Comparison of ENCODE assay signal across 10 cellular contexts in the genomic region with DNA sequence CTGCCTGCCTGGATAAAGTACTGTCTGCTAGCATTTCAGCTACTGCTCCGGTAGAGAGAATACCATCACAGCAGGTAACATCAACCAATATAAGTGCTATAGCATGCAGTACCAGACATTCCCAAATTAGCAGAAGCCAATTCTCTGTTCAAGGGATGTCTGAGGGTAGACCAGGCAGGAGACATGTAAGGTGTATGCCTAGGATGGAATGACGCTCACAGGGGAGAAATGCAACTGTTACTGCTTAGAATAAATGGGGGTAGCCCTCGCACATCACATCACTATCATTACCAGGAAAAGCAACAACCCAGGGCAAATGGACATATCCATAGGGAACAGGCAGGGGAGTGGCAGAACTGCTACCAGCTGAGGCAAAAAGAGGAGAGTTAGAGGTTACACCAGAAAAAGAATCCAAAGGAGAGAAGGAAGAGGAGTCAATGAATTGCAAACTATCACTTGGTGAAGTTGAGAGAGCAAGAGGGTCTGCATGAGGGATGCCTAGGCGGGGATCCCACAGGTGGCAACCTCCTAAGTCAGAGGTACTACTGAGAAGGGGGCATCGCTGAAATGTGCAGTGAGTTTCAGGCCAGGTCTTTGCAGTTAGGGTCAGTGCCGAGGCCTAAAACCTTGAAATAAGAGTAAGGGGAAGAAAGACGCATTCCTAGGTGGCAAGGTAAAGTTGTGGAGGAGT. TPM values are rescaled to one million over a fixed set of nuclear protein-coding genes. Genes with fewer than 3 reads are reported as not detected.
DNase-seq lines count a peak whose midpoint lies in the region; ATAC-seq and TF ChIP-seq lines count a peak whose summit lies in the region.
"Had no signal": no experiment of that assay in that cellular context is flagged by ENCODE, and none has a peak within 500 bp of the region (broad histone marks: within the 10 kb centered on the region; RNA-seq: fewer than 3 reads in every experiment).

No MANE protein-coding gene starts in this region.

- intact Hi-C loops in left lung (cut with DNase I) = no loop called here

- no peaks in the 10 kb centered on the region for H3K9me3 Mint-ChIP-seq in activated CD8-positive, alpha-beta memory T cell treated with anti-CD3 and anti-CD28 coated beads, Interleukin-2, amount 10 ng/mL, durations not matched to agents 7 days and 5 days (ENCODE audit: low read depth)
- H3K9me3 Mint-ChIP-seq in activated naive CD8-positive, alpha-beta T cell treated with anti-CD3 and anti-CD28 coated beads, Interleukin-2, amount 10 ng/mL, durations not matched to agents 7 days and 5 days = no peaks in the 10 kb centered on the region

- H3K4me3 ChIP-seq in left lung (peak overlapping the region; percentile 92), thoracic aorta (peak overlapping the region; percentile 92)

- H3K4me3 Mint-ChIP-seq in activated CD8-positive, alpha-beta memory T cell treated with anti-CD3 and anti-CD28 coated beads, Interleukin-2, amount 10 ng/mL, durations not matched to agents 7 days and 5 days = peak overlapping the region; percentile 86
- H3K4me3 Mint-ChIP-seq in activated naive CD8-positive, alpha-beta T cell treated with anti-CD3 and anti-CD28 coated beads, Interleukin-2, amount 10 ng/mL, durations not matched to agents 7 days and 5 days = peak overlapping the region; percentile 91

- H3K27ac ChIP-seq in left lung (peak overlapping the region; percentile 88 to 93), thoracic aorta (peak overlapping the region in 1 of 2 donors; percentile 72)

- H3K4me1 ChIP-seq in left lung (peaks cover 5 to 29% of the 10 kb centered on the region in 2 donors), thoracic aorta (ENCODE audit: control insufficient read depth in 1 of 2, low read depth in 2 of 2) (peaks cover 12 to 25% of the 10 kb centered on the region in 2 donors)

- peak overlapping the region; percentile 84 for H3K27ac Mint-ChIP-seq in activated CD8-positive, alpha-beta memory T cell treated with anti-CD3 and anti-CD28 coated beads, Interleukin-2, amount 10 ng/mL, durations not matched to agents 7 days and 5 days
- peak overlapping the region; percentile 91 for H3K27ac Mint-ChIP-seq in activated naive CD8-positive, alpha-beta T cell treated with anti-CD3 and anti-CD28 coated beads, Interleukin-2, amount 10 ng/mL, durations not matched to agents 7 days and 5 days

- H3K9me3 ChIP-seq in left lung (no peaks in the 10 kb centered on the region), thoracic aorta (no peaks in the 10 kb centered on the region)

- H3K36me3 ChIP-seq in left lung (peaks cover 5 to 35% of the 10 kb centered on the region in 2 donors), thoracic aorta (peaks cover 33% of the 10 kb centered on the region)

- no peaks in the 10 kb centered on the region for H3K27me3 Mint-ChIP-seq in activated CD8-positive, alpha-beta memory T cell treated with anti-CD3 and anti-CD28 coated beads, Interleukin-2, amount 10 ng/mL, durations not matched to agents 7 days and 5 days
- H3K27me3 Mint-ChIP-seq in activated naive CD8-positive, alpha-beta T cell treated with anti-CD3 and anti-CD28 coated beads, Interleukin-2, amount 10 ng/mL, durations not matched to agents 7 days and 5 days = no peaks in the 10 kb centered on the region

- peaks cover 27% of the 10 kb centered on the region for H3K4me1 Mint-ChIP-seq in activated CD8-positive, alpha-beta memory T cell treated with anti-CD3 and anti-CD28 coated beads, Interleukin-2, amount 10 ng/mL, durations not matched to agents 7 days and 5 days
- H3K4me1 Mint-ChIP-seq in activated naive CD8-positive, alpha-beta T cell treated with anti-CD3 and anti-CD28 coated beads, Interleukin-2, amount 10 ng/mL, durations not matched to agents 7 days and 5 days = peaks cover 36% of the 10 kb centered on the region

- H3K27me3 ChIP-seq in left lung = no peaks in the 10 kb centered on the region
- no peaks in the 10 kb centered on the region for H3K27me3 ChIP-seq in thoracic aorta (replicated peaks; ENCODE audit: insufficient read depth)

- ATAC-seq in activated CD8-positive, alpha-beta memory T cell treated with anti-CD3 and anti-CD28 coated beads, Interleukin-2, amount 10 ng/mL, durations not matched to agents 7 days and 5 days = no peak
- no peak for ATAC-seq in activated naive CD8-positive, alpha-beta T cell treated with anti-CD3 and anti-CD28 coated beads, Interleukin-2, amount 10 ng/mL, durations not matched to agents 7 days and 5 days (ENCODE audit: low read depth)
- ATAC-seq in left lung (no peak), thoracic aorta (ENCODE audit: insufficient number of reproducible peaks, low FRiP score, low read depth) (no peak)

- CTCF ChIA-PET in activated CD8-positive, alpha-beta memory T cell treated with anti-CD3 and anti-CD28 coated beads, Interleukin-2, amount 10 ng/mL, durations not matched to agents 7 days and 5 days (lab: Charles Lee) = interaction anchor here (0.7 to 4.2 kb wide), 5 partner anchors 11 to 528 kb away, joined by 3 to 19 read pairs (median 5); no protein-coding TSS in a partner anchor

- TF ChIP-seq CTCF in left lung (IDR thresholded peaks at IDR 0.05) (no peak), thoracic aorta (IDR thresholded peaks at IDR 0.05) (no peak)

- DNase-seq in activated CD8-positive, alpha-beta memory T cell treated with anti-CD3 and anti-CD28 coated beads, Interleukin-2, amount 10 ng/mL, durations not matched to agents 7 days and 5 days = no peak
- DNase-seq in activated CD8-positive, alpha-beta memory T cell treated with anti-CD3 and anti-CD28 coated beads, Interleukin-2, amount 50 U/mL, for 4 hours = no peak
- DNase-seq in activated naive CD8-positive, alpha-beta T cell treated with anti-CD3 and anti-CD28 coated beads, Interleukin-2, amount 10 ng/mL, durations not matched to agents 7 days and 5 days = no peak
- DNase-seq in left lung (no peak), thoracic aorta (ENCODE audit: low spot score) (no peak), T-helper 9 cell (no peak), NCI-H82 treated with DMSO at 0.1 percent for 48 hours (lab: John Stamatoyannopoulos, UW; ENCODE audit: unreplicated experiment) (no peak), midbrain (lab: John Stamatoyannopoulos, UW) (no peak)
- DNase-seq: KG1 had no signal

- POLR2A ChIA-PET in activated naive CD8-positive, alpha-beta T cell treated with anti-CD3 and anti-CD28 coated beads, Interleukin-2, amount 10 ng/mL, durations not matched to agents 7 days and 5 days (lab: Charles Lee) = interaction anchor here (1.0 to 1.7 kb wide), 4 partner anchors 51 to 426 kb away, joined by 3 to 4 read pairs (median 3); partner anchors contain the start of genes ADAR, FLAD1 and PMVK

- H3K36me3 Mint-ChIP-seq in activated CD8-positive, alpha-beta memory T cell treated with anti-CD3 and anti-CD28 coated beads, Interleukin-2, amount 10 ng/mL, durations not matched to agents 7 days and 5 days = peaks cover 36% of the 10 kb centered on the region
- H3K36me3 Mint-ChIP-seq in activated naive CD8-positive, alpha-beta T cell treated with anti-CD3 and anti-CD28 coated beads, Interleukin-2, amount 10 ng/mL, durations not matched to agents 7 days and 5 days = peaks cover 15% of the 10 kb centered on the region

RNA-seq across cellular contexts. Expression of gene UBE2Q1, which starts 1.1 kb away (rescaled TPM):
- total RNA-seq in activated CD8-positive, alpha-beta memory T cell treated with anti-CD3 and anti-CD28 coated beads, Interleukin-2, amount 10 ng/mL, durations not matched to agents 7 days and 5 days = 100 to 1,000 TPM; 103 to 110 TPM
- total RNA-seq in activated naive CD8-positive, alpha-beta T cell treated with anti-CD3 and anti-CD28 coated beads, Interleukin-2, amount 10 ng/mL, durations not matched to agents 7 days and 5 days = 100 to 1,000 TPM; 106 to 107 TPM
- total RNA-seq in left lung (10 to 100 TPM; 87.0 to 90.8 TPM), thoracic aorta (10 to 100 TPM; 28.4 to 49.5 TPM)

RNA-seq across cellular contexts. Expression of gene CHRNB2, which starts 10.2 kb away (rescaled TPM):
- not detected for total RNA-seq in activated CD8-positive, alpha-beta memory T cell treated with anti-CD3 and anti-CD28 coated beads, Interleukin-2, amount 10 ng/mL, durations not matched to agents 7 days and 5 days
- total RNA-seq in activated naive CD8-positive, alpha-beta T cell treated with anti-CD3 and anti-CD28 coated beads, Interleukin-2, amount 10 ng/mL, durations not matched to agents 7 days and 5 days = not detected
- under 1 TPM in 1 of 2 donors, not detected in 1; 0.09 TPM for total RNA-seq in left lung
- total RNA-seq in thoracic aorta = not detected

RNA-seq across cellular contexts. Expression of gene ADAR, which starts 50.6 kb away (rescaled TPM):
- total RNA-seq in activated CD8-positive, alpha-beta memory T cell treated with anti-CD3 and anti-CD28 coated beads, Interleukin-2, amount 10 ng/mL, durations not matched to agents 7 days and 5 days = 100 to 1,000 TPM; 369 to 434 TPM
- total RNA-seq in activated naive CD8-positive, alpha-beta T cell treated with anti-CD3 and anti-CD28 coated beads, Interleukin-2, amount 10 ng/mL, durations not matched to agents 7 days and 5 days = 100 to 1,000 TPM; 325 to 338 TPM
- total RNA-seq in left lung = 100 to 1,000 TPM; 168 to 197 TPM
- 100 to 1,000 TPM in 1 of 2 donors, 10 to 100 TPM in 1; 86.1 to 149 TPM for total RNA-seq in thoracic aorta

RNA-seq across cellular contexts. Expression of gene SHE, which starts 55.2 kb away (rescaled TPM):
- total RNA-seq in activated CD8-positive, alpha-beta memory T cell treated with anti-CD3 and anti-CD28 coated beads, Interleukin-2, amount 10 ng/mL, durations not matched to agents 7 days and 5 days = not detected
- total RNA-seq in activated naive CD8-positive, alpha-beta T cell treated with anti-CD3 and anti-CD28 coated beads, Interleukin-2, amount 10 ng/mL, durations not matched to agents 7 days and 5 days = not detected
- total RNA-seq in left lung = 10 to 100 TPM; 17.7 to 25.3 TPM
- total RNA-seq in thoracic aorta = 10 to 100 TPM in 1 of 2 donors, 1 to 10 TPM in 1; 6.1 to 15.2 TPM

RNA-seq across cellular contexts. Expression of gene TDRD10, which starts 55.4 kb away (rescaled TPM):
- total RNA-seq in activated CD8-positive, alpha-beta memory T cell treated with anti-CD3 and anti-CD28 coated beads, Interleukin-2, amount 10 ng/mL, durations not matched to agents 7 days and 5 days = not detected
- total RNA-seq in activated naive CD8-positive, alpha-beta T cell treated with anti-CD3 and anti-CD28 coated beads, Interleukin-2, amount 10 ng/mL, durations not matched to agents 7 days and 5 days = not detected
- total RNA-seq in left lung (1 to 10 TPM; 3.8 to 5.0 TPM), thoracic aorta (10 to 100 TPM in 1 of 2 donors, 1 to 10 TPM in 1; 1.1 to 28.0 TPM)
- total RNA-seq: Daoy had no signal
